Comparison of ENCODE assay signal across 8 cellular contexts in genomic region chr17:57257213-57257873, GRCh38. TPM values are rescaled to one million over a fixed set of nuclear protein-coding genes. Genes with fewer than 3 reads are reported as not detected.
DNase-seq lines count a peak whose midpoint lies in the region; ATAC-seq and TF ChIP-seq lines count a peak whose summit lies in the region.

No MANE protein-coding gene starts in this region.

- TF ChIP-seq POLR2A in gastrocnemius medialis (IDR thresholded peaks at IDR 0.05): no peak

- H2AFZ ChIP-seq in ACC112 (ENCODE audit: low read length, unreplicated experiment): peak overlapping the region; percentile 76

- H3K27ac ChIP-seq in ACC112 (ENCODE audit: low read depth, low read length) (no peak overlapping the region), gastrocnemius medialis (peak overlapping the region; percentile 86 to 98 (median 96))

- H3K4me3 ChIP-seq in ACC112 (ENCODE audit: low read depth, low read length): peak overlapping the region; percentile 85
- H3K4me3 ChIP-seq in H7 (ENCODE audit: insufficient read depth, low read depth, low read length): peak overlapping the region; percentile 64
- H3K4me3 ChIP-seq in foreskin fibroblast (ENCODE audit: low read depth in 1 of 2, low read length in 2 of 2): peak overlapping the region; percentile 58 to 70
- H3K4me3 ChIP-seq in gastrocnemius medialis: peak overlapping the region; percentile 55 to 92 (median 75)

- H3K4me1 ChIP-seq in ACC112 (ENCODE audit: control insufficient read depth, insufficient read depth, low read length, unreplicated experiment) (peaks cover 5% of the 10 kb centered on the region), gastrocnemius medialis (peaks cover 29 to 44% of the 10 kb centered on the region in 2 donors)

- peaks cover 45% of the 10 kb centered on the region for H3K36me3 Mint-ChIP-seq in activated CD4-positive, alpha-beta T cell treated with anti-CD3 and anti-CD28 coated beads, Interleukin-2, amount 10 ng/mL, durations not matched to agents 24 days and 14 days (ENCODE audit: low read depth)

- no peak for TF ChIP-seq CTCF in foreskin fibroblast (IDR thresholded peaks at IDR 0.05; ENCODE audit: low read depth, low read length)
- no peak for TF ChIP-seq CTCF in gastrocnemius medialis (IDR thresholded peaks at IDR 0.05 in 4 of 5, conservative IDR thresholded peaks at IDR 0.05 in 1 of 5)

- peak overlapping the region; percentile 85 for H3K27ac Mint-ChIP-seq in activated CD4-positive, alpha-beta T cell treated with anti-CD3 and anti-CD28 coated beads, Interleukin-2, amount 10 ng/mL, durations not matched to agents 24 days and 14 days

- 0 out of 2 replicates have a peak, but pooled peaks cover under 1% of the 10 kb centered on the region for H3K36me3 ChIP-seq in ACC112 (ENCODE audit: insufficient read depth, low read length)
- peaks cover 2% of the 10 kb centered on the region for H3K36me3 ChIP-seq in H7 (replicated peaks; ENCODE audit: control insufficient read depth, insufficient read depth, low read length)
- H3K36me3 ChIP-seq in gastrocnemius medialis: peaks cover 0 to 5% of the 10 kb centered on the region in 2 donors

- DNase-seq in H7: no peak
- DNase-seq in activated CD4-positive, alpha-beta T cell treated with anti-CD3 and anti-CD28 coated beads, Interleukin-2, amount 10 ng/mL, durations not matched to agents 24 days and 14 days: peak; percentile 71
- no peak for DNase-seq in foreskin fibroblast
- no peak for DNase-seq in gastrocnemius medialis
- no peak for DNase-seq in UCSD-AML1 (lab: John Stamatoyannopoulos, UW; ENCODE audit: unreplicated experiment)

- peaks cover 54% of the 10 kb centered on the region for H3K4me1 Mint-ChIP-seq in activated CD4-positive, alpha-beta T cell treated with anti-CD3 and anti-CD28 coated beads, Interleukin-2, amount 10 ng/mL, durations not matched to agents 24 days and 14 days

- in situ Hi-C loops in gastrocnemius medialis (cut with MboI; ENCODE audit: low sequenced_read_pairs in 4 of 4): loop anchor here in 1 of 4 donors (25.0 kb wide), 1 partner anchor 730 kb away; the partner anchor contains the start of gene VEZF1

- intact Hi-C loops in activated CD4-positive, alpha-beta T cell treated with anti-CD3 and anti-CD28 coated beads, Interleukin-2, amount 10 ng/mL, durations not matched to agents 24 days and 14 days (cut with micrococcal nuclease): loop anchor here (1.0 to 5.0 kb wide), 3 partner anchors 28 to 205 kb away; no protein-coding TSS in a partner anchor
- intact Hi-C loops in gastrocnemius medialis (cut with DNase I; ENCODE audit: low total_unique reads): loop anchor here (2.0 to 10.0 kb wide), 4 partner anchors 25 to 827 kb away; partner anchors contain the start of gene DYNLL2

- H3K9me3 Mint-ChIP-seq in activated CD4-positive, alpha-beta T cell treated with anti-CD3 and anti-CD28 coated beads, Interleukin-2, amount 10 ng/mL, durations not matched to agents 24 days and 14 days: no peaks in the 10 kb centered on the region

- H3K9me3 ChIP-seq in gastrocnemius medialis: no peaks in the 10 kb centered on the region

- H3K79me2 ChIP-seq in ACC112 (ENCODE audit: control insufficient read depth, insufficient read depth, low read length, unreplicated experiment): no peaks in the 10 kb centered on the region

- H3K4me3 Mint-ChIP-seq in activated CD4-positive, alpha-beta T cell treated with anti-CD3 and anti-CD28 coated beads, Interleukin-2, amount 10 ng/mL, durations not matched to agents 24 days and 14 days: peak overlapping the region; percentile 89

- peak in 1 of 2 donors; percentile 14 for ATAC-seq in gastrocnemius medialis
- no peak for ATAC-seq in GM21526 (IDR thresholded peaks at IDR 0.05; ENCODE audit: low FRiP score, unreplicated experiment)
- ATAC-seq in HG03378 (IDR thresholded peaks at IDR 0.05; ENCODE audit: unreplicated experiment): no peak

- H3K27me3 ChIP-seq in ACC112 (ENCODE audit: insufficient read depth, low read length) (no peaks in the 10 kb centered on the region), H7 (ENCODE audit: control insufficient read depth, insufficient read depth, low read length) (peaks cover 19% of the 10 kb centered on the region), gastrocnemius medialis (no peaks in the 10 kb centered on the region)

- peaks cover 7% of the 10 kb centered on the region for H3K27me3 Mint-ChIP-seq in activated CD4-positive, alpha-beta T cell treated with anti-CD3 and anti-CD28 coated beads, Interleukin-2, amount 10 ng/mL, durations not matched to agents 24 days and 14 days

RNA-seq across cellular contexts. Expression of gene MSI2, which starts 1.0 kb away (rescaled TPM):
- 31.0 and 38.6 TPM in 2 replicates for total RNA-seq in H7 (2014; rRNA removed; shearing (Covaris generic))
- total RNA-seq in activated CD4-positive, alpha-beta T cell treated with anti-CD3 and anti-CD28 coated beads, Interleukin-2, amount 10 ng/mL, durations not matched to agents 24 days and 14 days: 171 and 172 TPM in 2 replicates
- total RNA-seq in gastrocnemius medialis: 10 to 100 TPM; 33.1 to 66.2 (median 48.5) TPM
